ENCODE assay signal across 33 cellular contexts in genomic region chr5:68444833-68445232, GRCh38.
A peak's percentile ranks its signal among the peaks of the same experiment; 100 is the strongest.
DNase-seq lines count a peak whose midpoint lies in the region; ATAC-seq, FAIRE-seq and TF ChIP-seq lines count a peak whose summit lies in the region.
"Had no signal": no experiment of that assay in that cellular context is flagged by ENCODE, and none has a peak within 500 bp of the region (broad histone marks: within the 10 kb centered on the region; RNA-seq: fewer than 3 reads in every experiment).

No MANE protein-coding gene starts in this region.

- dilution Hi-C loops in keratinocyte (cut with MboI; ENCODE audit: extremely low pct_ligation_motif_present, low sequenced_read_pairs): no loop called here

- no peaks in the 10 kb centered on the region for H3K9me3 Mint-ChIP-seq in GM23338
- H3K9me3 Mint-ChIP-seq: activated T-cell treated with anti-CD3 and anti-CD28 coated beads, Interleukin-2, amount 50 U/mL, for 4 hours; CD4-positive, alpha-beta memory T cell; stimulated activated memory B cell treated with anti-CD40 and anti-IgM and Interleukin-4, amounts not matched to agents 10 μg/mL and 1 μg/mL and 100 μg/mL, for 72 hours had no signal

- ATAC-seq in A549: no peak
- ATAC-seq in sciatic nerve: peak; percentile 65
- no peak for ATAC-seq in GM23338
- ATAC-seq: activated T-cell treated with anti-CD3 and anti-CD28 coated beads, Interleukin-2, amount 50 U/mL, for 4 hours; PC-3; stimulated activated memory B cell treated with anti-CD40 and anti-IgM and Interleukin-4, amounts not matched to agents 10 μg/mL and 1 μg/mL and 100 μg/mL, for 72 hours; T-helper 17 cell had no signal

- TF ChIP-seq POLR2A in A549 (IDR thresholded peaks at IDR 0.05; ENCODE audit: low read length): no peak

- intact Hi-C loops in sciatic nerve (cut with DNase I): no loop called here

- no peak for TF ChIP-seq EP300 in A549 (IDR thresholded peaks at IDR 0.05)

- peaks cover 5% of the 10 kb centered on the region for H3K27me3 Mint-ChIP-seq in GM23338 (ENCODE audit: insufficient read depth, low read depth, poor library complexity)
- H3K27me3 Mint-ChIP-seq: CD4-positive, alpha-beta memory T cell; stimulated activated memory B cell treated with anti-CD40 and anti-IgM and Interleukin-4, amounts not matched to agents 10 μg/mL and 1 μg/mL and 100 μg/mL, for 72 hours had no signal

- no peak for DNase-seq in A549 (ENCODE audit: low read depth in 1 of 2, low spot score in 1 of 2)
- DNase-seq in NCI-H1048 (lab: John Stamatoyannopoulos, UW): peak; percentile 52
- DNase-seq in keratinocyte (ENCODE audit: low read depth, low spot score): no peak
- no peak for DNase-seq in sciatic nerve (ENCODE audit: low spot score)
- DNase-seq in NCI-H2081 treated with DMSO at 0.1 percent for 48 hours (lab: John Stamatoyannopoulos, UW): no peak
- DNase-seq in GM23338 (ENCODE audit: low spot score): no peak
- DNase-seq in NCI-H345 treated with DMSO at 0.1 percent for 48 hours (lab: John Stamatoyannopoulos, UW; ENCODE audit: unreplicated experiment): no peak
- DNase-seq: ACHN; activated T-cell treated with anti-CD3 and anti-CD28 coated beads, Interleukin-2, amount 50 U/mL, for 4 hours; caudate nucleus; CD4-positive, alpha-beta memory T cell; cortex of kidney; DMS 273 treated with DMSO at 0.1 percent for 48 hours; effector memory CD4-positive, alpha-beta T cell; EL; H7; KG1; MM.1S; NCI-H1417 treated with DMSO at 0.1 percent for 48 hours; NCI-H2029 treated with DMSO at 0.1 percent for 48 hours; NCI-H2227 treated with DMSO at 0.1 percent for 48 hours; NCI-H69; PC-3; posterior cingulate gyrus; sigmoid colon; stimulated activated CD4-positive, alpha-beta T cell treated with anti-CD3 and anti-CD28 coated beads, Interleukin-15, amount 100 ng/mL, for 24 hours; T-helper 17 cell had no signal

- H3K36me3 Mint-ChIP-seq in GM23338 (ENCODE audit: low read depth): no peaks in the 10 kb centered on the region
- H3K36me3 Mint-ChIP-seq: CD4-positive, alpha-beta memory T cell; stimulated activated memory B cell treated with anti-CD40 and anti-IgM and Interleukin-4, amounts not matched to agents 10 μg/mL and 1 μg/mL and 100 μg/mL, for 72 hours had no signal

- peaks cover 8% of the 10 kb centered on the region for H3K4me1 Mint-ChIP-seq in GM23338
- H3K4me1 Mint-ChIP-seq: B cell; stimulated activated memory B cell treated with anti-CD40 and anti-IgM and Interleukin-4, amounts not matched to agents 10 μg/mL and 1 μg/mL and 100 μg/mL, for 72 hours had no signal

- CTCF ChIA-PET in A549 (lab: Yijun Ruan, JAX): interaction anchor here (1.1 kb wide), 1 partner anchor 16 kb away, joined by 3 read pairs; no protein-coding TSS in a partner anchor

- H3K27ac ChIP-seq in A549: no peak overlapping the region
- H3K27ac ChIP-seq in keratinocyte (ENCODE audit: control insufficient read depth, insufficient read depth, low read length): no peak overlapping the region
- no peak overlapping the region for H3K27ac ChIP-seq in GM23338 (ENCODE audit: low read depth)

- TF ChIP-seq CTCF in A549 (IDR thresholded peaks at IDR 0.05): no peak
- no peak for TF ChIP-seq CTCF in keratinocyte (optimal IDR thresholded peaks at IDR 0.05 in 1 of 3, IDR thresholded peaks at IDR 0.05 in 1 of 3, conservative IDR thresholded peaks at IDR 0.05 in 1 of 3; ENCODE audit: extremely low read depth in 1 of 3, insufficient read depth in 2 of 3, low read length in 3 of 3)
- no peak for TF ChIP-seq CTCF in GM23338 (conservative IDR thresholded peaks at IDR 0.05; ENCODE audit: low read depth in 2 of 2)

- WGBS in A549 (ENCODE audit: missing lambda C conversion rate): 71% methylated on average over 5 of the region's 5 CpGs

- peaks cover 7% of the 10 kb centered on the region; the same call in 1 of the 2 replicates for H3K9me2 ChIP-seq in GM23338 (ENCODE audit: insufficient read depth)

- H3K9ac ChIP-seq in keratinocyte (ENCODE audit: control insufficient read depth, extremely low read depth, insufficient read depth, low read length): no peak overlapping the region

- no peak overlapping the region for H3K27ac Mint-ChIP-seq in GM23338
- H3K27ac Mint-ChIP-seq: B cell; CD4-positive, alpha-beta memory T cell; stimulated activated memory B cell treated with anti-CD40 and anti-IgM and Interleukin-4, amounts not matched to agents 10 μg/mL and 1 μg/mL and 100 μg/mL, for 72 hours; T-helper 17 cell had no signal

- H3K4me1 ChIP-seq in A549 (no peaks in the 10 kb centered on the region), keratinocyte (ENCODE audit: control insufficient read depth, extremely low read depth, insufficient read depth, low read length) (peaks cover 11% of the 10 kb centered on the region), GM23338 (ENCODE audit: insufficient read depth) (no peaks in the 10 kb centered on the region)

- POLR2A ChIA-PET in A549 (lab: Yijun Ruan, JAX): no interaction called here

- no peak overlapping the region for H3K4me2 ChIP-seq in A549
- peak overlapping the region; percentile 40 for H3K4me2 ChIP-seq in keratinocyte (ENCODE audit: control insufficient read depth, extremely low read depth, insufficient read depth, low read depth, low read length)
- no peak overlapping the region for H3K4me2 ChIP-seq in GM23338

- FAIRE-seq in A549 (lab: Jason Lieb, UNC): no peak
- no peak for FAIRE-seq in keratinocyte (lab: Jason Lieb, UNC)
- FAIRE-seq: astrocyte, TTC549 had no signal

- H4K20me1 ChIP-seq in keratinocyte (ENCODE audit: control insufficient read depth, extremely low read depth, insufficient read depth, low read length) (no peaks in the 10 kb centered on the region), GM23338 (replicated peaks; ENCODE audit: insufficient read depth) (no peaks in the 10 kb centered on the region)

- H3K27me3 ChIP-seq in keratinocyte (ENCODE audit: control insufficient read depth, extremely low read depth, insufficient read depth, low read length): no peaks in the 10 kb centered on the region
- H3K27me3 ChIP-seq in GM23338 (ENCODE audit: insufficient read depth): no peaks in the 10 kb centered on the region
- H3K27me3 ChIP-seq: foreskin keratinocyte, sigmoid colon had no signal

- H2AFZ ChIP-seq in keratinocyte (ENCODE audit: control insufficient read depth, low read length) (peak overlapping the region; percentile 85), GM23338 (no peak overlapping the region)

- no peak overlapping the region for H3K4me3 ChIP-seq in A549
- H3K4me3 ChIP-seq in keratinocyte (ENCODE audit: control insufficient read depth in 2 of 3, extremely low read depth in 1 of 3, insufficient read depth in 2 of 3, low read depth in 1 of 3, low read length in 3 of 3): no peak overlapping the region
- no peak overlapping the region for H3K4me3 ChIP-seq in GM23338
- H3K4me3 ChIP-seq: lung, sigmoid colon had no signal

- H3K36me3 ChIP-seq in keratinocyte (ENCODE audit: control insufficient read depth in 2 of 2, extremely low read depth in 1 of 2, insufficient read depth in 2 of 2, low read length in 2 of 2): no peaks in the 10 kb centered on the region
- H3K36me3 ChIP-seq in GM23338 (ENCODE audit: insufficient read depth): no peaks in the 10 kb centered on the region
- H3K36me3 ChIP-seq: sigmoid colon had no signal

- no peaks in the 10 kb centered on the region for H3F3A ChIP-seq in GM23338 (replicated peaks; ENCODE audit: low read depth)

- H3K79me2 ChIP-seq in keratinocyte (ENCODE audit: control insufficient read depth, insufficient read depth, low read length): no peaks in the 10 kb centered on the region
- no peaks in the 10 kb centered on the region for H3K79me2 ChIP-seq in GM23338 (replicated peaks; ENCODE audit: insufficient read depth)

- H3K9me3 ChIP-seq in A549: no peaks in the 10 kb centered on the region
- H3K9me3 ChIP-seq in keratinocyte (ENCODE audit: control insufficient read depth, low read depth, low read length): no peaks in the 10 kb centered on the region
- H3K9me3 ChIP-seq: sigmoid colon had no signal

- H3K9me1 ChIP-seq in keratinocyte (ENCODE audit: control insufficient read depth, extremely low read depth, insufficient read depth, low read length): no peaks in the 10 kb centered on the region

- no peak for TF ChIP-seq RAD21 in A549 (conservative IDR thresholded peaks at IDR 0.05 in 1 of 2, IDR thresholded peaks at IDR 0.05 in 1 of 2)

- no peak overlapping the region for H3K4me3 Mint-ChIP-seq in GM23338
- H3K4me3 Mint-ChIP-seq: activated T-cell treated with anti-CD3 and anti-CD28 coated beads, Interleukin-2, amount 50 U/mL, for 4 hours; B cell; CD4-positive, alpha-beta memory T cell; stimulated activated memory B cell treated with anti-CD40 and anti-IgM and Interleukin-4, amounts not matched to agents 10 μg/mL and 1 μg/mL and 100 μg/mL, for 72 hours; T-helper 17 cell had no signal

TF ChIP-seq in A549, 52 proteins besides CTCF, POLR2A, EP300 and RAD21:
- peak; percentile 7 for TF ChIP-seq MAFK (IDR thresholded peaks at IDR 0.05; ENCODE audit: partially characterized antibody)
- TF ChIP-seq HDAC2 (IDR thresholded peaks at IDR 0.05): no peak

TF ChIP-seq in GM23338, 12 proteins besides CTCF, POLR2A, EP300 and RAD21 (continues in another document):
- no peak for TF ChIP-seq ZNF114 (CRISPR knock-in tag; IDR thresholded peaks at IDR 0.05)
- TF ChIP-seq POLR2AphosphoS5 (IDR thresholded peaks at IDR 0.05; ENCODE audit: low read depth): no peak
- no peak for TF ChIP-seq NANOG (IDR thresholded peaks at IDR 0.05; ENCODE audit: borderline replicate concordance)
- no peak for TF ChIP-seq ZNF331 (CRISPR knock-in tag; IDR thresholded peaks at IDR 0.05; ENCODE audit: low read depth)
- TF ChIP-seq STAT1 (IDR thresholded peaks at IDR 0.05; ENCODE audit: unreplicated experiment): no peak
- no peak for TF ChIP-seq JUNB (IDR thresholded peaks at IDR 0.05; ENCODE audit: unreplicated experiment)
